ENCODE assay signal across 36 cellular contexts in genomic region chr7:51590746-51591145, GRCh38.
A peak's percentile ranks its signal among the peaks of the same experiment; 100 is the strongest.
DNase-seq lines count a peak whose midpoint lies in the region; ATAC-seq and TF ChIP-seq lines count a peak whose summit lies in the region.
"Had no signal": no experiment of that assay in that cellular context is flagged by ENCODE, and none has a peak within 500 bp of the region (broad histone marks: within the 10 kb centered on the region; RNA-seq: fewer than 3 reads in every experiment).

No MANE protein-coding gene starts in this region.

- no peak overlapping the region for H3K4me3 ChIP-seq in WERI-Rb-1 (ENCODE audit: low read depth, low read length)
- H3K4me3 ChIP-seq: right atrium auricular region, SJCRH30, smooth muscle cell, upper lobe of right lung had no signal

- TF ChIP-seq CTCF in WERI-Rb-1 (IDR thresholded peaks at IDR 0.05; ENCODE audit: low read depth, low read length) = no peak

- H3K27me3 ChIP-seq in WERI-Rb-1 (ENCODE audit: insufficient read depth, low read depth, severe bottlenecking) = no peaks in the 10 kb centered on the region
- H3K27me3 ChIP-seq: brain microvascular endothelial cell, neutrophil, right atrium auricular region, SJCRH30, upper lobe of right lung had no signal

- no peaks in the 10 kb centered on the region for H3K36me3 ChIP-seq in WERI-Rb-1
- H3K36me3 ChIP-seq: brain microvascular endothelial cell, neutrophil, right atrium auricular region, SJCRH30, upper lobe of right lung had no signal

- peaks cover 14% of the 10 kb centered on the region for H3K9me3 ChIP-seq in WERI-Rb-1 (ENCODE audit: severe bottlenecking)
- H3K9me3 ChIP-seq: neutrophil, right atrium auricular region, SJCRH30, upper lobe of right lung had no signal

- no peak for TF ChIP-seq POLR2A in GM18505 (IDR thresholded peaks at IDR 0.05; ENCODE audit: borderline replicate concordance, extremely low read depth, insufficient read depth, insufficient read length)

- ATAC-seq in GM18505 (IDR thresholded peaks at IDR 0.05; ENCODE audit: unreplicated experiment) = no peak
- ATAC-seq in HG02759 (IDR thresholded peaks at IDR 0.05; ENCODE audit: unreplicated experiment) = no peak
- ATAC-seq: upper lobe of right lung had no signal

- peak; percentile 10 for DNase-seq in NCI-H2227 (lab: John Stamatoyannopoulos, UW; ENCODE audit: unreplicated experiment)
- DNase-seq in NCI-H2227 treated with DMSO at 0.1 percent for 48 hours (lab: John Stamatoyannopoulos, UW) = no peak
- peak; percentile 24 for DNase-seq in WERI-Rb-1
- DNase-seq in iPS DF 4.7 (ENCODE audit: extremely low read depth, low spot score) = peak; percentile 30
- no peak for DNase-seq in NCI-H2029 treated with DMSO at 0.1 percent for 48 hours (lab: John Stamatoyannopoulos, UW)
- DNase-seq in NCI-H1092 treated with DMSO at 0.1 percent for 48 hours (lab: John Stamatoyannopoulos, UW) = no peak
- DNase-seq: 8988T; activated CD4-positive, alpha-beta T cell treated with anti-CD3 and anti-CD28 coated beads, Interleukin-2, amount 10 ng/mL, durations not matched to agents 24 days and 14 days; activated CD8-positive, alpha-beta memory T cell treated with anti-CD3 and anti-CD28 coated beads for 24 hours; activated naive CD4-positive, alpha-beta T cell treated with anti-CD3 and anti-CD28 coated beads, Interleukin-2, amount 50 U/mL, for 16 hours; activated T-cell treated with anti-CD3 and anti-CD28 coated beads for 4 hours; amygdala; brain microvascular endothelial cell; cerebellar nuclear complex; COR-L47; dermis blood vessel endothelial cell; hypothalamus; KG1; kidney; NCI-H2029; NCI-H226; NCI-H748 treated with DMSO at 0.1 percent for 48 hours; posterior cingulate gyrus; SJCRH30; stimulated activated CD4-positive, alpha-beta T cell treated with anti-CD3 and anti-CD28 coated beads, Interleukin-1b, Interleukin-23, amount 100 ng/mL, for 48 hours; stimulated activated naive CD4-positive, alpha-beta T cell treated with Interleukin-2 at 50 U/mL for 16 hours; SW 1271; T-helper 9 cell; upper lobe of right lung had no signal

- H3K27ac ChIP-seq in WERI-Rb-1 = peak overlapping the region; percentile 17
- H3K27ac ChIP-seq: brain microvascular endothelial cell, C4-2B, neutrophil, right atrium auricular region, SJCRH30, upper lobe of right lung, VCaP had no signal

Comparison
In these comparisons a context has a peak if more than half of its experiments do, and no peak if none do; other contexts are left out.
1. DNase-seq: peak in NCI-H2227 (single experiment), WERI-Rb-1 (single experiment) and iPS DF 4.7 (single experiment); none in NCI-H2227 treated with DMSO at 0.1 percent for 48 hours (single experiment), NCI-H2029 treated with DMSO at 0.1 percent for 48 hours (single experiment) and NCI-H1092 treated with DMSO at 0.1 percent for 48 hours (single experiment).